Comparison of ENCODE assay signal across 20 cellular contexts in genomic region chr4:48640225-48640624, GRCh38.
DNase-seq lines count a peak whose midpoint lies in the region; ATAC-seq and TF ChIP-seq lines count a peak whose summit lies in the region.
"Had no signal": no experiment of that assay in that cellular context is flagged by ENCODE, and none has a peak within 500 bp of the region (broad histone marks: within the 10 kb centered on the region; RNA-seq: fewer than 3 reads in every experiment).

No MANE protein-coding gene starts in this region.

- H3K36me3 ChIP-seq in subcutaneous abdominal adipose tissue (ENCODE audit: control insufficient read depth in 5 of 5, insufficient read depth in 5 of 5, low read length in 5 of 5) (no peaks in the 10 kb centered on the region), SK-N-SH (replicated peaks in 1 of 2; ENCODE audit: control insufficient read depth in 1 of 2, insufficient read depth in 2 of 2, low read length in 1 of 2) (no peaks in the 10 kb centered on the region), colonic mucosa (no peaks in the 10 kb centered on the region)
- H3K36me3 ChIP-seq: BE2C, MG63 had no signal

- H3K9me3 Mint-ChIP-seq in natural killer cell, result no peaks in the 10 kb centered on the region
- no peaks in the 10 kb centered on the region for H3K9me3 Mint-ChIP-seq in natural killer cell treated with Interleukin-12 subunit alpha and Interleukin-12 subunit beta and Interleukin-15 and Interleukin-18, amount 100 ng/mL, for 72 hours

- H3K4me2 ChIP-seq in SK-N-SH, result no peak overlapping the region
- H3K4me2 ChIP-seq: A549 had no signal

- POLR2A ChIA-PET in SK-N-SH (lab: Yijun Ruan, JAX), result no interaction called here

- intact Hi-C loops in natural killer cell (cut with micrococcal nuclease), result no loop called here
- intact Hi-C loops in dorsolateral prefrontal cortex (cut with DNase I), result no loop called here
- intact Hi-C loops in colonic mucosa (cut with DNase I), result no loop called here

- peaks cover 45% of the 10 kb centered on the region for H3K79me2 ChIP-seq in SK-N-SH (ENCODE audit: insufficient read depth)

- peaks cover 49% of the 10 kb centered on the region in 2 donors for H3K4me1 Mint-ChIP-seq in natural killer cell
- peaks cover 25 to 41% of the 10 kb centered on the region in 2 donors for H3K4me1 Mint-ChIP-seq in natural killer cell treated with Interleukin-12 subunit alpha and Interleukin-12 subunit beta and Interleukin-15 and Interleukin-18, amount 100 ng/mL, for 72 hours (ENCODE audit: low read depth in 2 of 2)

- no peak for TF ChIP-seq RAD21 in SK-N-SH (IDR thresholded peaks at IDR 0.05; ENCODE audit: low read length)

- no peak for TF ChIP-seq EP300 in SK-N-SH (IDR thresholded peaks at IDR 0.05; ENCODE audit: borderline replicate concordance in 1 of 2, low read depth in 1 of 2, low read length in 1 of 2)

- H3K27ac Mint-ChIP-seq in natural killer cell, result peak overlapping the region; percentile 27 to 42
- H3K27ac Mint-ChIP-seq in natural killer cell treated with Interleukin-12 subunit alpha and Interleukin-12 subunit beta and Interleukin-15 and Interleukin-18, amount 100 ng/mL, for 72 hours, result no peak overlapping the region

- H3K27ac ChIP-seq in dorsolateral prefrontal cortex (peak overlapping the region in 57 of 59 donors; percentile 6 to 99 (median 88)), subcutaneous abdominal adipose tissue (ENCODE audit: low read depth, low read length) (peak overlapping the region; percentile 27), SK-N-SH (ENCODE audit: low read depth in 2 of 2, low read length in 1 of 2) (no peak overlapping the region), colonic mucosa (no peak overlapping the region)
- H3K27ac ChIP-seq: A549, SJCRH30 had no signal

- peaks cover 7% of the 10 kb centered on the region; the same call in 1 of the 2 replicates for H4K20me1 ChIP-seq in SK-N-SH (ENCODE audit: insufficient read depth)

- DNase-seq in natural killer cell, result no peak
- DNase-seq in natural killer cell treated with Interleukin-12 subunit alpha and Interleukin-12 subunit beta and Interleukin-15 and Interleukin-18, amount 100 ng/mL, for 72 hours (ENCODE audit: low spot score), result no peak
- no peak for DNase-seq in dorsolateral prefrontal cortex
- DNase-seq in SK-N-SH, result no peak
- no peak for DNase-seq in colonic mucosa
- DNase-seq: BE2C, COR-L47, DMS 273 treated with DMSO at 0.1 percent for 48 hours, DMS79 treated with DMSO at 0.1 percent for 48 hours, H7, MG63, NCI-H1417, NCI-H1694 treated with DMSO at 0.1 percent for 48 hours, NCI-H2081 treated with DMSO at 0.1 percent for 48 hours, NCI-H524 treated with DMSO at 0.1 percent for 48 hours, SJCRH30 had no signal

- H3K27me3 ChIP-seq in dorsolateral prefrontal cortex, result no peaks in the 10 kb centered on the region
- H3K27me3 ChIP-seq in subcutaneous abdominal adipose tissue (ENCODE audit: control insufficient read depth in 5 of 5, insufficient read depth in 4 of 5, low read length in 5 of 5), result no peaks in the 10 kb centered on the region
- no peaks in the 10 kb centered on the region for H3K27me3 ChIP-seq in SK-N-SH (ENCODE audit: insufficient read depth)
- H3K27me3 ChIP-seq in colonic mucosa, result no peaks in the 10 kb centered on the region
- H3K27me3 ChIP-seq: BE2C, MG63, SJCRH30 had no signal

- H2AFZ ChIP-seq in SK-N-SH (ENCODE audit: low read depth), result no peak overlapping the region

- TF ChIP-seq CTCF in natural killer cell (IDR thresholded peaks at IDR 0.05) (no peak), dorsolateral prefrontal cortex (IDR thresholded peaks at IDR 0.05 in 54 of 56, conservative IDR thresholded peaks at IDR 0.05 in 2 of 56; ENCODE audit: low read depth in 1 of 56, partially characterized antibody in 56 of 56) (no peak), SK-N-SH (IDR thresholded peaks at IDR 0.05) (no peak), colonic mucosa (IDR thresholded peaks at IDR 0.05) (no peak)

- H3K9ac ChIP-seq in subcutaneous abdominal adipose tissue (ENCODE audit: low read length in 5 of 5) (no peak overlapping the region), SK-N-SH (no peak overlapping the region), colonic mucosa (ENCODE audit: low read depth in 2 of 2, low read length in 2 of 2) (no peak overlapping the region)

- no peaks in the 10 kb centered on the region for H3K27me3 Mint-ChIP-seq in natural killer cell (ENCODE audit: low read depth in 2 of 2)
- H3K27me3 Mint-ChIP-seq in natural killer cell treated with Interleukin-12 subunit alpha and Interleukin-12 subunit beta and Interleukin-15 and Interleukin-18, amount 100 ng/mL, for 72 hours, result no peaks in the 10 kb centered on the region

- H3K4me1 ChIP-seq in subcutaneous abdominal adipose tissue (ENCODE audit: control insufficient read depth in 5 of 5, insufficient read depth in 5 of 5, low read length in 5 of 5) (peaks cover 0 to 43% (median 20%) of the 10 kb centered on the region in 5 donors), SK-N-SH (ENCODE audit: control insufficient read depth in 1 of 2, insufficient read depth in 2 of 2, low read depth in 1 of 2, low read length in 1 of 2) (peaks cover 2 to 19% of the 10 kb centered on the region in 2 experiments; a peak in 3 of 4 replicates), colonic mucosa (no peaks in the 10 kb centered on the region)
- H3K4me1 ChIP-seq: BE2C had no signal

- ATAC-seq in natural killer cell (no peak), HG03432 (IDR thresholded peaks at IDR 0.05; ENCODE audit: unreplicated experiment) (no peak)
- ATAC-seq in natural killer cell treated with Interleukin-12 subunit alpha and Interleukin-12 subunit beta and Interleukin-15 and Interleukin-18, amount 100 ng/mL, for 72 hours, result no peak
- ATAC-seq: A549, Panc1 had no signal

- H3K36me3 Mint-ChIP-seq in natural killer cell, result no peaks in the 10 kb centered on the region
- H3K36me3 Mint-ChIP-seq in natural killer cell treated with Interleukin-12 subunit alpha and Interleukin-12 subunit beta and Interleukin-15 and Interleukin-18, amount 100 ng/mL, for 72 hours, result no peaks in the 10 kb centered on the region

- H3K9me3 ChIP-seq in subcutaneous abdominal adipose tissue (ENCODE audit: control insufficient read depth in 5 of 5, low read length in 5 of 5) (no peaks in the 10 kb centered on the region), SK-N-SH (no peaks in the 10 kb centered on the region), colonic mucosa (no peaks in the 10 kb centered on the region)
- H3K9me3 ChIP-seq: A549, BE2C, MG63, SJCRH30 had no signal

- CTCF ChIA-PET in SK-N-SH (lab: Yijun Ruan, JAX), result interaction anchor here (1.4 kb wide), 1 partner anchor 13 kb away, joined by 4 read pairs; no protein-coding TSS in a partner anchor

- no peaks in the 10 kb centered on the region for H3K9me2 ChIP-seq in SK-N-SH

- H3K4me3 ChIP-seq in dorsolateral prefrontal cortex, result no peak overlapping the region
- no peak overlapping the region for H3K4me3 ChIP-seq in subcutaneous abdominal adipose tissue (ENCODE audit: low read depth in 1 of 5, low read length in 5 of 5)
- no peak overlapping the region for H3K4me3 ChIP-seq in SK-N-SH (ENCODE audit: low read depth in 2 of 2, low read length in 1 of 2)
- H3K4me3 ChIP-seq in colonic mucosa, result no peak overlapping the region
- H3K4me3 ChIP-seq: A549, MG63, SJCRH30 had no signal

- H3K4me3 Mint-ChIP-seq in natural killer cell, result no peak overlapping the region
- no peak overlapping the region for H3K4me3 Mint-ChIP-seq in natural killer cell treated with Interleukin-12 subunit alpha and Interleukin-12 subunit beta and Interleukin-15 and Interleukin-18, amount 100 ng/mL, for 72 hours

- H3F3A ChIP-seq in SK-N-SH (replicated peaks; ENCODE audit: insufficient read depth), result no peaks in the 10 kb centered on the region

TF ChIP-seq in SK-N-SH, 30 proteins besides CTCF, POLR2A, EP300 and RAD21:
- TF ChIP-seq, protein P1, sequence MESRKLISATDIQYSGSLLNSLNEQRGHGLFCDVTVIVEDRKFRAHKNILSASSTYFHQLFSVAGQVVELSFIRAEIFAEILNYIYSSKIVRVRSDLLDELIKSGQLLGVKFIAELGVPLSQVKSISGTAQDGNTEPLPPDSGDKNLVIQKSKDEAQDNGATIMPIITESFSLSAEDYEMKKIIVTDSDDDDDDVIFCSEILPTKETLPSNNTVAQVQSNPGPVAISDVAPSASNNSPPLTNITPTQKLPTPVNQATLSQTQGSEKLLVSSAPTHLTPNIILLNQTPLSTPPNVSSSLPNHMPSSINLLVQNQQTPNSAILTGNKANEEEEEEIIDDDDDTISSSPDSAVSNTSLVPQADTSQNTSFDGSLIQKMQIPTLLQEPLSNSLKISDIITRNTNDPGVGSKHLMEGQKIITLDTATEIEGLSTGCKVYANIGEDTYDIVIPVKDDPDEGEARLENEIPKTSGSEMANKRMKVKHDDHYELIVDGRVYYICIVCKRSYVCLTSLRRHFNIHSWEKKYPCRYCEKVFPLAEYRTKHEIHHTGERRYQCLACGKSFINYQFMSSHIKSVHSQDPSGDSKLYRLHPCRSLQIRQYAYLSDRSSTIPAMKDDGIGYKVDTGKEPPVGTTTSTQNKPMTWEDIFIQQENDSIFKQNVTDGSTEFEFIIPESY (IDR thresholded peaks at IDR 0.05; ENCODE audit: borderline replicate concordance, low read depth), result no peak
- no peak for TF ChIP-seq PBX3 (IDR thresholded peaks at IDR 0.05)

Comparison
In these comparisons a context has a peak if more than half of its experiments do, and no peak if none do; other contexts are left out.
1. H3K27ac Mint-ChIP-seq: peak in natural killer cell (2 of 2); none in natural killer cell treated with Interleukin-12 subunit alpha and Interleukin-12 subunit beta and Interleukin-15 and Interleukin-18, amount 100 ng/mL, for 72 hours (0 of 2).
2. H3K27ac ChIP-seq: peak in dorsolateral prefrontal cortex (57 of 59) and subcutaneous abdominal adipose tissue (single experiment); none in SK-N-SH (0 of 2) and colonic mucosa (single experiment).